13 cellular contexts compared by ENCODE assay signal in genomic region chr3:113468536-113468935, GRCh38.
"Had no signal": no experiment of that assay in that cellular context is flagged by ENCODE, and none has a peak within 500 bp of the region (broad histone marks: within the 10 kb centered on the region; RNA-seq: fewer than 3 reads in every experiment).

No MANE protein-coding gene starts in this region.

- H3K9me3 ChIP-seq: left lung, right atrium auricular region, suprapubic skin had no signal

- DNase-seq: activated CD4-positive, alpha-beta T cell treated with anti-CD3 and anti-CD28 coated beads, Interleukin-2, amount 50 U/mL, for 48 hours; activated gamma-delta T cell treated with Interleukin-2 at 50 U/mL for 16 hours; activated T-cell treated with anti-CD3 and anti-CD28 coated beads for 4 hours; effector CD8-positive, alpha-beta T cell; foreskin melanocyte; kidney; left lung; mammary epithelial cell; naive B cell; stimulated activated naive CD8-positive, alpha-beta T cell treated with anti-CD3 and anti-CD28 coated beads, Interleukin-15, amount 100 ng/mL, for 72 hours; trophoblast cell had no signal

- H3K4me3 ChIP-seq: left lung, right atrium auricular region, suprapubic skin had no signal

- H3K27me3 ChIP-seq: left lung, right atrium auricular region, suprapubic skin had no signal

- H3K4me1 ChIP-seq: left lung, right atrium auricular region, suprapubic skin had no signal

- H3K27ac ChIP-seq: left lung, right atrium auricular region, suprapubic skin had no signal
